In genomic region chrX:55488268-55488558, GRCh38 we compare ENCODE assay signal across 1 cellular context.
TF ChIP-seq lines count a peak whose summit lies in the region.

No MANE protein-coding gene starts in this region.

TF ChIP-seq in H1, 55 proteins besides CTCF, POLR2A, EP300 and RAD21 (continued from another document):
- TF ChIP-seq NRF1 (IDR thresholded peaks at IDR 0.05; ENCODE audit: low read depth, low read length) = no peak
TF ChIP-seq in H1: peak in this region for 0.
